ENCODE assay signal across 10 cellular contexts in genomic region chr2:68287580-68288441, GRCh38. TPM values are rescaled to one million over a fixed set of nuclear protein-coding genes. Genes with fewer than 3 reads are reported as not detected.
A peak's percentile ranks its signal among the peaks of the same experiment; 100 is the strongest.
DNase-seq lines count a peak whose midpoint lies in the region; ATAC-seq and TF ChIP-seq lines count a peak whose summit lies in the region.
"Had no signal": no experiment of that assay in that cellular context is flagged by ENCODE, and none has a peak within 500 bp of the region (broad histone marks: within the 10 kb centered on the region; RNA-seq: fewer than 3 reads in every experiment).

No MANE protein-coding gene starts in this region.

- DNase-seq in MV-4-11 (lab: John Stamatoyannopoulos, UW), result peak; percentile 71
- DNase-seq in choroid plexus epithelial cell (ENCODE audit: low read depth), result peak; percentile 72
- DNase-seq in right lobe of liver, result peak in 1 of 3 donors; percentile 61
- peak; percentile 22 for DNase-seq in testis
- no peak for DNase-seq in effector CD4-positive, alpha-beta T cell
- DNase-seq in BE2C, result no peak
- DNase-seq in glutamatergic neuron, result no peak
- no peak for DNase-seq in CD8-positive, alpha-beta memory T cell
- DNase-seq: activated CD8-positive, alpha-beta T cell treated with anti-CD3 and anti-CD28 coated beads for 36 hours; NCI-H345 had no signal

- H3K27me3 ChIP-seq in right lobe of liver, result no peaks in the 10 kb centered on the region
- no peaks in the 10 kb centered on the region for H3K27me3 ChIP-seq in testis
- H3K27me3 ChIP-seq in BE2C, result no peaks in the 10 kb centered on the region
- no peaks in the 10 kb centered on the region for H3K27me3 ChIP-seq in CD8-positive, alpha-beta memory T cell (ENCODE audit: insufficient read depth, low read length, poor library complexity, severe bottlenecking)

- no peak overlapping the region for H3K27ac Mint-ChIP-seq in glutamatergic neuron (ENCODE audit: unreplicated experiment)
- H3K27ac Mint-ChIP-seq in CD8-positive, alpha-beta memory T cell, result peak overlapping the region in 1 of 8 donors; percentile 62
- H3K27ac Mint-ChIP-seq: activated CD8-positive, alpha-beta T cell treated with anti-CD3 and anti-CD28 coated beads for 36 hours had no signal

- no peaks in the 10 kb centered on the region for H3K36me3 Mint-ChIP-seq in glutamatergic neuron (ENCODE audit: unreplicated experiment)
- H3K36me3 Mint-ChIP-seq in CD8-positive, alpha-beta memory T cell, result no peaks in the 10 kb centered on the region

- ATAC-seq in right lobe of liver, result peak; percentile 53 to 79 (median 60)
- ATAC-seq: activated CD8-positive, alpha-beta T cell treated with anti-CD3 and anti-CD28 coated beads for 36 hours had no signal

- no peak overlapping the region for H3K4me3 Mint-ChIP-seq in glutamatergic neuron (ENCODE audit: unreplicated experiment)
- no peak overlapping the region for H3K4me3 Mint-ChIP-seq in CD8-positive, alpha-beta memory T cell
- H3K4me3 Mint-ChIP-seq: activated CD8-positive, alpha-beta T cell treated with anti-CD3 and anti-CD28 coated beads for 36 hours had no signal

- H3K9me3 Mint-ChIP-seq in glutamatergic neuron (ENCODE audit: unreplicated experiment), result no peaks in the 10 kb centered on the region
- no peaks in the 10 kb centered on the region for H3K9me3 Mint-ChIP-seq in CD8-positive, alpha-beta memory T cell
- H3K9me3 Mint-ChIP-seq: activated CD8-positive, alpha-beta T cell treated with anti-CD3 and anti-CD28 coated beads for 36 hours had no signal

- no peaks in the 10 kb centered on the region for H3K36me3 ChIP-seq in right lobe of liver
- no peaks in the 10 kb centered on the region for H3K36me3 ChIP-seq in testis (ENCODE audit: low read depth, missing control alignments)
- H3K36me3 ChIP-seq in BE2C, result no peaks in the 10 kb centered on the region
- no peaks in the 10 kb centered on the region for H3K36me3 ChIP-seq in CD8-positive, alpha-beta memory T cell (ENCODE audit: insufficient read depth, low read length)

- CTCF ChIA-PET in CD8-positive, alpha-beta memory T cell (lab: Charles Lee), result no interaction called here

- POLR2A ChIA-PET in CD8-positive, alpha-beta memory T cell (lab: Charles Lee), result no interaction called here

- 31% methylated on average over 10 of the region's 10 CpGs for WGBS in right lobe of liver (ENCODE audit: insufficient coverage, low coverage, low lambda C conversion rate, missing lambda C conversion rate)
- 33% methylated on average over 10 of the region's 10 CpGs for WGBS in testis, 2 donors

- peaks cover 2% of the 10 kb centered on the region for H3K27me3 Mint-ChIP-seq in glutamatergic neuron (ENCODE audit: unreplicated experiment)
- peaks cover 7 to 32% of the 10 kb centered on the region in 2 donors for H3K27me3 Mint-ChIP-seq in CD8-positive, alpha-beta memory T cell

- peaks cover 20% of the 10 kb centered on the region for H3K4me1 Mint-ChIP-seq in glutamatergic neuron (ENCODE audit: low read depth, unreplicated experiment)
- H3K4me1 Mint-ChIP-seq in CD8-positive, alpha-beta memory T cell, result peaks cover 0 to 1% (median 0%) of the 10 kb centered on the region in 3 donors

- H3K9me3 ChIP-seq in right lobe of liver, result no peaks in the 10 kb centered on the region
- H3K9me3 ChIP-seq in testis, result no peaks in the 10 kb centered on the region
- H3K9me3 ChIP-seq in BE2C, result no peaks in the 10 kb centered on the region
- H3K9me3 ChIP-seq in CD8-positive, alpha-beta memory T cell (ENCODE audit: low read length), result no peaks in the 10 kb centered on the region

- H3K4me1 ChIP-seq in right lobe of liver (no peaks in the 10 kb centered on the region), testis (no peaks in the 10 kb centered on the region), BE2C (no peaks in the 10 kb centered on the region)
- no peaks in the 10 kb centered on the region for H3K4me1 ChIP-seq in CD8-positive, alpha-beta memory T cell (ENCODE audit: insufficient read depth, low read length)

- no peak for TF ChIP-seq POLR2A in right lobe of liver (IDR thresholded peaks at IDR 0.05)
- TF ChIP-seq POLR2A in testis (IDR thresholded peaks at IDR 0.05), result no peak

- no peak overlapping the region for H3K4me3 ChIP-seq in choroid plexus epithelial cell (ENCODE audit: low read depth, low read length)
- H3K4me3 ChIP-seq in right lobe of liver, result no peak overlapping the region
- H3K4me3 ChIP-seq in testis, result no peak overlapping the region
- no peak overlapping the region for H3K4me3 ChIP-seq in BE2C (ENCODE audit: low read depth, low read length)
- H3K4me3 ChIP-seq in CD8-positive, alpha-beta memory T cell (ENCODE audit: low read length), result no peak overlapping the region

- no peak for TF ChIP-seq CTCF in choroid plexus epithelial cell (conservative IDR thresholded peaks at IDR 0.05; ENCODE audit: low read depth, low read length)
- TF ChIP-seq CTCF in right lobe of liver (IDR thresholded peaks at IDR 0.05), result no peak
- TF ChIP-seq CTCF in testis (IDR thresholded peaks at IDR 0.05), result no peak
- TF ChIP-seq CTCF in BE2C (IDR thresholded peaks at IDR 0.05; ENCODE audit: low read depth, low read length), result no peak
- TF ChIP-seq CTCF in glutamatergic neuron (IDR thresholded peaks at IDR 0.05; ENCODE audit: partially characterized antibody, unreplicated experiment), result no peak

- H3K27ac ChIP-seq in right lobe of liver, result peak overlapping the region in 1 of 3 donors; percentile 53
- H3K27ac ChIP-seq in testis, result peak overlapping the region in 1 of 2 donors; percentile 36
- no peak overlapping the region for H3K27ac ChIP-seq in CD8-positive, alpha-beta memory T cell (ENCODE audit: low read depth, low read length)

- intact Hi-C loops in right lobe of liver (cut with DNase I), result no loop called here
- intact Hi-C loops in testis (cut with DNase I; ENCODE audit: low total_unique reads), result no loop called here

RNA-seq across cellular contexts. Expression of gene CNRIP1, which starts 31.9 kb away (rescaled TPM):
- 1 to 10 TPM; 1.9 to 4.1 (median 2.6) TPM for total RNA-seq in right lobe of liver
- 1 to 10 TPM; 5.8 to 9.2 TPM for total RNA-seq in testis
- polyA plus RNA-seq in testis (ENCODE audit: insufficient read depth, low read depth, low replicate concordance), result 10.5 TPM
- polyA plus RNA-seq in BE2C (2012; ENCODE audit: insufficient read depth, insufficient read length, low read depth), result 31.8 TPM
- total RNA-seq in glutamatergic neuron (ENCODE audit: unreplicated experiment), result 28.0 TPM
- under 1 TPM in 1 of 2 experiments, not detected in 1; 0.11 TPM for total RNA-seq in CD8-positive, alpha-beta memory T cell
- polyA plus RNA-seq in CD8-positive, alpha-beta memory T cell, result not detected
- total RNA-seq: activated CD8-positive, alpha-beta T cell treated with anti-CD3 and anti-CD28 coated beads for 36 hours had no signal

RNA-seq across cellular contexts. Expression of gene PPP3R1, which starts 35.5 kb away (rescaled TPM):
- total RNA-seq in right lobe of liver, result 10 to 100 TPM; 21.0 to 37.9 (median 27.2) TPM
- 10 to 100 TPM; 35.7 to 37.0 TPM for total RNA-seq in testis
- 45.0 TPM for polyA plus RNA-seq in testis (ENCODE audit: insufficient read depth, low read depth, low replicate concordance)
- 27.0 TPM for polyA plus RNA-seq in BE2C (2012; ENCODE audit: insufficient read depth, insufficient read length, low read depth)
- 53.4 TPM for total RNA-seq in glutamatergic neuron (ENCODE audit: unreplicated experiment)
- total RNA-seq in CD8-positive, alpha-beta memory T cell, result 10 to 100 TPM; 85.0 to 86.1 TPM
- 4.2 TPM for polyA plus RNA-seq in CD8-positive, alpha-beta memory T cell

Comparison
In these comparisons a context has a peak if more than half of its experiments do, and no peak if none do; other contexts are left out.
1. DNase-seq: peak in MV-4-11 (single experiment), choroid plexus epithelial cell (single experiment) and testis (single experiment); none in effector CD4-positive, alpha-beta T cell (single experiment), BE2C (single experiment), glutamatergic neuron (single experiment) and CD8-positive, alpha-beta memory T cell (0 of 5).